Comparison of ENCODE assay signal across 14 cellular contexts in the genomic region with DNA sequence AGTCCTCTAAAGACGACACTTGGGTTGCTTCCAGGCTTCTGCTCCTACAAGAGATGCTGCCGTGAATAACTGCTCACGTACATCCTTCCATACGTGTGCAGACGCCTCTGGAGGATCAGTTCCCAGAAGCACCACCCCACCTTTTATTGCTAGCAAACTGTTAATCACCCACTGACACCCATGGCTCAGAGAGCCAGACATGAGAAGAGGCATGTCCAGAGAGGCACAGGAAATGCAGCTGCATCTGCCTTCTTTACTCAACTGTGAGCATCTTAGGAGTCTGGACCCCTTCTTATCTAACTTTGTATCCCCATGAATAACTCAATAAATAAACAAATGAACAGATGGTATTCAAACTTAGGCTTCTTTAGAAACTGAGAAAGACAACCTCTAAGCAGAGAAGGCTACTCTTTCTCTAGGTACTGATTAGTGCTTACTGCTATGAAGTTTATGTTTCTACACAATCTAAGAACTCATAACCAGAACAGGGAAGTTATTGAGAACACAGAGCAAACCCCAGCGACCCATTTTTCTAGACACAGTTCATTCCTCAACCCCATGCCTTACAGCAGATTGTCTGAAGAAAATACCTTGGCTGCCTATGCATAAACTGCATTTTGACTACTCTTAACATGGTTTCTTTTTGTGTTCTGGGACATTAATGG.
A peak's percentile ranks its signal among the peaks of the same experiment; 100 is the strongest.
DNase-seq lines count a peak whose midpoint lies in the region; ATAC-seq and TF ChIP-seq lines count a peak whose summit lies in the region.
"Had no signal": no experiment of that assay in that cellular context is flagged by ENCODE, and none has a peak within 500 bp of the region (broad histone marks: within the 10 kb centered on the region; RNA-seq: fewer than 3 reads in every experiment).

No MANE protein-coding gene starts in this region.

- H3K27ac Mint-ChIP-seq in type B pancreatic cell, result peak overlapping the region; percentile 84
- H3K27ac Mint-ChIP-seq: WTC11 had no signal

- H3K9me3 Mint-ChIP-seq in type B pancreatic cell, result peaks cover 11% of the 10 kb centered on the region
- H3K9me3 Mint-ChIP-seq: WTC11 had no signal

- H3K9me3 ChIP-seq in esophagus squamous epithelium (no peaks in the 10 kb centered on the region), spleen (no peaks in the 10 kb centered on the region)

- peaks cover 16% of the 10 kb centered on the region for H3K4me1 Mint-ChIP-seq in type B pancreatic cell (ENCODE audit: unreplicated experiment)
- H3K4me1 Mint-ChIP-seq: WTC11 had no signal

- peak overlapping the region; percentile 68 to 87 (median 82) for H3K27ac ChIP-seq in esophagus squamous epithelium
- peak overlapping the region in 4 of 8 donors; percentile 0 to 49 (median 41) for H3K27ac ChIP-seq in spleen

- no peak overlapping the region for H3K4me3 Mint-ChIP-seq in type B pancreatic cell
- H3K4me3 Mint-ChIP-seq: WTC11 had no signal

- H3K36me3 ChIP-seq in esophagus squamous epithelium, result no peaks in the 10 kb centered on the region
- no peaks in the 10 kb centered on the region for H3K36me3 ChIP-seq in spleen

- 40 to 43% methylated on average over 3 to 6 of the region's 6 CpGs for WGBS in esophagus squamous epithelium, 2 donors
- WGBS in spleen, 5 donors, result 68 to 79% (median 74%) methylated on average over 6 of the region's 6 CpGs

- no peak for ATAC-seq in HG02981 (IDR thresholded peaks at IDR 0.05; ENCODE audit: unreplicated experiment)
- ATAC-seq: Right ventricle myocardium inferior, WTC11 had no signal

- peaks cover 4% of the 10 kb centered on the region for H3K36me3 Mint-ChIP-seq in type B pancreatic cell
- H3K36me3 Mint-ChIP-seq: WTC11 had no signal

- peak; percentile 78 for DNase-seq in SIG-M5 treated with dmso at 0.1 percent for 504 hours (lab: John Stamatoyannopoulos, UW; ENCODE audit: unreplicated experiment)
- no peak for DNase-seq in SIG-M5 (lab: John Stamatoyannopoulos, UW)
- DNase-seq in NB4 (ENCODE audit: low read depth), result peak; percentile 62
- DNase-seq in esophagus squamous epithelium (lab: John Stamatoyannopoulos, UW), result no peak
- no peak for DNase-seq in type B pancreatic cell (ENCODE audit: extremely low spot score, unreplicated experiment)
- no peak for DNase-seq in spleen
- DNase-seq in AML-193 (lab: John Stamatoyannopoulos, UW), result no peak
- DNase-seq: 8988T, DMS79, KG1, NCI-H345 had no signal

- H3K27me3 Mint-ChIP-seq in type B pancreatic cell, result no peaks in the 10 kb centered on the region

- TF ChIP-seq POLR2A in NB4 (IDR thresholded peaks at IDR 0.05; ENCODE audit: extremely low read depth, insufficient read length) (no peak), esophagus squamous epithelium (IDR thresholded peaks at IDR 0.05) (peak in 1 of 4 donors; percentile 17), spleen (IDR thresholded peaks at IDR 0.05) (no peak)

- no peak overlapping the region for H3K4me3 ChIP-seq in NB4 (ENCODE audit: low read depth, low read length)
- H3K4me3 ChIP-seq in esophagus squamous epithelium, result no peak overlapping the region
- H3K4me3 ChIP-seq in spleen, result no peak overlapping the region

- H3K4me1 ChIP-seq in esophagus squamous epithelium (peaks cover 23 to 58% (median 27%) of the 10 kb centered on the region in 3 donors), spleen (peaks cover 0 to 15% (median 7%) of the 10 kb centered on the region in 6 donors)

- H3K27me3 ChIP-seq in esophagus squamous epithelium (no peaks in the 10 kb centered on the region), spleen (replicated peaks in 1 of 7) (no peaks in the 10 kb centered on the region)

- TF ChIP-seq CTCF in NB4 (IDR thresholded peaks at IDR 0.05; ENCODE audit: low read depth, low read length) (no peak), esophagus squamous epithelium (IDR thresholded peaks at IDR 0.05) (no peak), type B pancreatic cell (conservative IDR thresholded peaks at IDR 0.05) (no peak), spleen (IDR thresholded peaks at IDR 0.05 in 8 of 11, conservative IDR thresholded peaks at IDR 0.05 in 3 of 11) (no peak)

- intact Hi-C loops in esophagus squamous epithelium (cut with DNase I) (no loop called here), spleen (cut with DNase I; ENCODE audit: low total_unique reads) (no loop called here)

Comparison
In these comparisons a context has a peak if more than half of its experiments do, and no peak if none do; other contexts are left out.
1. DNase-seq: peak in SIG-M5 treated with dmso at 0.1 percent for 504 hours (single experiment) and NB4 (single experiment); none in SIG-M5 (single experiment), esophagus squamous epithelium (single experiment), type B pancreatic cell (single experiment), spleen (single experiment) and AML-193 (0 of 2).